In the genomic region with DNA sequence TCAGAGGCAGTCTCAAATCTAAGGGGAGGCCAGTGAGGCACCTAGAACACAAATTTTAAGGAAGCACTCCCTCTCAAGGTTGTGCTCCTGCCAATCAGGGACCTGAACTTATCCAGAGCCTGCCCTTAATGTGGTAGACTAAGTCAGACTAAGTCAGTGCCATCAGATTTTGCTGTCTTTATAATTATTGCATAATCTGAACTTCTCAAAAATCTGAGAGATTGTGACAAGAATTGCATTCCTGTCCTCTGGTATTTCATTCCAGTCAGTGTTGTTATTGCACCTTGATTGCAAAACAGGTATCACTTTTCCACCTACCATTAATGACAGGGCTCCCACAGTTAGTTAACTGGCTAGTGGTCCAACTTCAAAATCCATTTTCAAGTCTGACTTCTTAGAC, we compare ENCODE assay signal across 31 cellular contexts.
"Had no signal": no experiment of that assay in that cellular context is flagged by ENCODE, and none has a peak within 500 bp of the region (broad histone marks: within the 10 kb centered on the region; RNA-seq: fewer than 3 reads in every experiment).

No MANE protein-coding gene starts in this region.

- H3K4me3 ChIP-seq: adrenal gland, ascending aorta, body of pancreas, breast epithelium, cardiac muscle cell had no signal

- H3K27me3 ChIP-seq: adrenal gland, ascending aorta, body of pancreas, brain microvascular endothelial cell, breast epithelium, cardiac muscle cell had no signal

- H3K4me1 ChIP-seq: adrenal gland, ascending aorta, body of pancreas, breast epithelium had no signal

- ATAC-seq: activated naive CD4-positive, alpha-beta T cell treated with anti-CD3 and anti-CD28 coated beads, Interleukin-2, amount 50 U/mL, for 72 hours; activated naive CD8-positive, alpha-beta T cell treated with anti-CD3 and anti-CD28 coated beads, Interleukin-2, amount 50 U/mL, for 24 hours; activated T-cell treated with anti-CD3 and anti-CD28 coated beads, Interleukin-2, amount 50 U/mL, for 4 hours; activated T-cell treated with anti-CD3 and anti-CD28 coated beads, Interleukin-2, amount 50 U/mL, for 72 hours; activated T-helper 17 cell treated with anti-CD3 and anti-CD28 coated beads, Interleukin-2, amount 50 U/mL, for 72 hours; body of pancreas had no signal

- DNase-seq: activated effector memory CD4-positive, alpha-beta T cell treated with anti-CD3 and anti-CD28 coated beads, Interleukin-2, amount 50 U/mL, for 16 hours; activated effector memory CD4-positive, alpha-beta T cell treated with Interleukin-2 at 50 U/mL for 16 hours; activated gamma-delta T cell; activated gamma-delta T cell treated with Interleukin-2 at 50 U/mL for 16 hours; activated naive CD4-positive, alpha-beta T cell; activated naive CD4-positive, alpha-beta T cell treated with anti-CD3 and anti-CD28 coated beads for 36 hours; activated naive CD4-positive, alpha-beta T cell treated with anti-CD3 and anti-CD28 coated beads, Interleukin-2, amount 10 ng/mL, durations not matched to agents 7 days and 5 days; activated naive CD4-positive, alpha-beta T cell treated with anti-CD3 and anti-CD28 coated beads, Interleukin-2, amount 50 U/mL, for 16 hours; activated naive CD4-positive, alpha-beta T cell treated with Interleukin-2 at 50 U/mL for 16 hours; activated naive CD8-positive, alpha-beta T cell treated with anti-CD3 and anti-CD28 coated beads for 36 hours; activated naive CD8-positive, alpha-beta T cell treated with anti-CD3 and anti-CD28 coated beads, Interleukin-2, amount 10 ng/mL, durations not matched to agents 7 days and 5 days; activated naive CD8-positive, alpha-beta T cell treated with anti-CD3 and anti-CD28 coated beads, Interleukin-2, amount 50 U/mL, for 24 hours; activated T-cell treated with anti-CD3 and anti-CD28 coated beads, Interleukin-2, amount 50 U/mL, for 24 hours; activated T-cell treated with anti-CD3 and anti-CD28 coated beads, Interleukin-2, amount 50 U/mL, for 4 hours; activated T-cell treated with anti-CD3 and anti-CD28 coated beads, Interleukin-2, amount 50 U/mL, for 48 hours; activated T-cell treated with anti-CD3 and anti-CD28 coated beads, Interleukin-2, amount 50 U/mL, for 72 hours; adrenal gland; amniotic stem cell; amygdala; anterior cingulate cortex; aorta; body of pancreas; brain microvascular endothelial cell; caudate nucleus; central memory CD4-positive, alpha-beta T cell; cerebellar nuclear complex had no signal

- H3K27ac ChIP-seq: adrenal gland, ascending aorta, body of pancreas, brain microvascular endothelial cell, breast epithelium, cardiac muscle cell had no signal

- H3K36me3 ChIP-seq: adrenal gland, ascending aorta, brain microvascular endothelial cell, breast epithelium, cardiac muscle cell had no signal

- H3K9me3 ChIP-seq: adrenal gland, ascending aorta had no signal
